25 cellular contexts compared by ENCODE assay signal in genomic region chr4:81360722-81361121, GRCh38.
"Had no signal": no experiment of that assay in that cellular context is flagged by ENCODE, and none has a peak within 500 bp of the region (broad histone marks: within the 10 kb centered on the region; RNA-seq: fewer than 3 reads in every experiment).

No MANE protein-coding gene starts in this region.

- H3K9me3 Mint-ChIP-seq: activated CD4-positive, alpha-beta memory T cell treated with anti-CD3 and anti-CD28 coated beads, Interleukin-2, amount 10 ng/mL, durations not matched to agents 7 days and 5 days; activated naive CD4-positive, alpha-beta T cell treated with anti-CD3 and anti-CD28 coated beads, Interleukin-2, amount 10 ng/mL, durations not matched to agents 7 days and 5 days; activated T-cell treated with anti-CD3 and anti-CD28 coated beads, Interleukin-2, amount 50 U/mL, for 24 hours; brain; nephron; T-helper 1 cell treated with Interleukin-12 subunit alpha and Interleukin-12 subunit beta and Interleukin-4 antibody, amounts not matched to agents 30 μg/mL and 1 μg/mL, for 36 hours had no signal

- H3K9me3 ChIP-seq: neutrophil, ovary, psoas muscle, right atrium auricular region, transverse colon had no signal

- FAIRE-seq: keratinocyte, urothelium cell line had no signal

- H3K27me3 Mint-ChIP-seq: activated naive CD4-positive, alpha-beta T cell treated with anti-CD3 and anti-CD28 coated beads, Interleukin-2, amount 10 ng/mL, durations not matched to agents 7 days and 5 days had no signal

- ATAC-seq: heart right ventricle, left colon, psoas muscle, WTC11 had no signal

- H3K27ac Mint-ChIP-seq: activated CD4-positive, alpha-beta memory T cell treated with anti-CD3 and anti-CD28 coated beads, Interleukin-2, amount 10 ng/mL, durations not matched to agents 7 days and 5 days; activated naive CD4-positive, alpha-beta T cell treated with anti-CD3 and anti-CD28 coated beads, Interleukin-2, amount 10 ng/mL, durations not matched to agents 7 days and 5 days; activated T-cell treated with anti-CD3 and anti-CD28 coated beads, Interleukin-2, amount 50 U/mL, for 24 hours; brain; T-helper 1 cell treated with Interleukin-12 subunit alpha and Interleukin-12 subunit beta and Interleukin-4 antibody, amounts not matched to agents 30 μg/mL and 1 μg/mL, for 36 hours; WTC11 had no signal

- H3K27me3 ChIP-seq: neutrophil, ovary, right atrium auricular region, transverse colon had no signal

- H3K4me1 ChIP-seq: heart right ventricle, psoas muscle, right atrium auricular region, transverse colon had no signal

- DNase-seq: activated CD4-positive, alpha-beta memory T cell treated with anti-CD3 and anti-CD28 coated beads, Interleukin-2, amount 10 ng/mL, durations not matched to agents 7 days and 5 days; activated CD4-positive, alpha-beta T cell treated with anti-CD3 and anti-CD28 coated beads for 48 hours; activated effector memory CD4-positive, alpha-beta T cell treated with anti-CD3 and anti-CD28 coated beads, Interleukin-2, amount 50 U/mL, for 16 hours; activated naive CD4-positive, alpha-beta T cell treated with anti-CD3 and anti-CD28 coated beads, Interleukin-2, amount 10 ng/mL, durations not matched to agents 7 days and 5 days; activated T-cell treated with anti-CD3 and anti-CD28 coated beads, Interleukin-2, amount 50 U/mL, for 24 hours; anterior cingulate cortex; central memory CD4-positive, alpha-beta T cell; dermis blood vessel endothelial cell; effector CD8-positive, alpha-beta T cell; heart right ventricle; left colon; mesenchymal stem cell; ovary; psoas muscle; stimulated activated CD4-positive, alpha-beta T cell treated with anti-CD3 and anti-CD28 coated beads, Interleukin-4, amount 100 ng/mL, for 4 hours; T1000; transverse colon had no signal

- H3K4me1 Mint-ChIP-seq: activated CD4-positive, alpha-beta memory T cell treated with anti-CD3 and anti-CD28 coated beads, Interleukin-2, amount 10 ng/mL, durations not matched to agents 7 days and 5 days; activated naive CD4-positive, alpha-beta T cell treated with anti-CD3 and anti-CD28 coated beads, Interleukin-2, amount 10 ng/mL, durations not matched to agents 7 days and 5 days; brain; nephron had no signal

- H3K27ac ChIP-seq: heart right ventricle, neutrophil, ovary, psoas muscle, right atrium auricular region, transverse colon had no signal

- H3K4me3 ChIP-seq: heart right ventricle, ovary, psoas muscle, right atrium auricular region, transverse colon had no signal

- H3K36me3 Mint-ChIP-seq: activated naive CD4-positive, alpha-beta T cell treated with anti-CD3 and anti-CD28 coated beads, Interleukin-2, amount 10 ng/mL, durations not matched to agents 7 days and 5 days; brain; WTC11 had no signal

- H3K36me3 ChIP-seq: heart right ventricle, neutrophil, ovary, right atrium auricular region, transverse colon had no signal

- H3K4me3 Mint-ChIP-seq: activated CD4-positive, alpha-beta memory T cell treated with anti-CD3 and anti-CD28 coated beads, Interleukin-2, amount 10 ng/mL, durations not matched to agents 7 days and 5 days; activated naive CD4-positive, alpha-beta T cell treated with anti-CD3 and anti-CD28 coated beads, Interleukin-2, amount 10 ng/mL, durations not matched to agents 7 days and 5 days; activated T-cell treated with anti-CD3 and anti-CD28 coated beads, Interleukin-2, amount 50 U/mL, for 24 hours; brain; nephron; T-helper 1 cell treated with Interleukin-12 subunit alpha and Interleukin-12 subunit beta and Interleukin-4 antibody, amounts not matched to agents 30 μg/mL and 1 μg/mL, for 36 hours; WTC11 had no signal
